13 cellular contexts compared by ENCODE assay signal in genomic region chr12:15580431-15580830, GRCh38.
DNase-seq lines count a peak whose midpoint lies in the region; ATAC-seq lines count a peak whose summit lies in the region.
"Had no signal": no experiment of that assay in that cellular context is flagged by ENCODE, and none has a peak within 500 bp of the region (broad histone marks: within the 10 kb centered on the region; RNA-seq: fewer than 3 reads in every experiment).

No MANE protein-coding gene starts in this region.

- CTCF ChIA-PET in activated naive CD4-positive, alpha-beta T cell treated with anti-CD3 and anti-CD28 coated beads, Interleukin-2, amount 10 ng/mL, durations not matched to agents 7 days and 5 days (lab: Charles Lee): interaction anchor here (1.0 to 15.5 kb wide), 2 partner anchors 9 to 50 kb away, joined by 3 to 527 read pairs; no protein-coding TSS in a partner anchor

- peak overlapping the region; percentile 69 for H3K27ac Mint-ChIP-seq in activated naive CD4-positive, alpha-beta T cell treated with anti-CD3 and anti-CD28 coated beads, Interleukin-2, amount 10 ng/mL, durations not matched to agents 7 days and 5 days
- no peak overlapping the region for H3K27ac Mint-ChIP-seq in stimulated activated naive CD8-positive, alpha-beta T cell treated with anti-CD3 and anti-CD28 coated beads, Interleukin-15, amount 100 ng/mL, for 72 hours
- H3K27ac Mint-ChIP-seq: B cell had no signal

- intact Hi-C loops in left ventricle myocardium superior (cut with micrococcal nuclease): loop anchor here (10.0 kb wide), 2 partner anchors 46 to 306 kb away; no protein-coding TSS in a partner anchor
- intact Hi-C loops in sciatic nerve (cut with DNase I): loop anchor here (10.0 kb wide), 1 partner anchor 306 kb away; no protein-coding TSS in a partner anchor

- ATAC-seq in stimulated activated naive CD8-positive, alpha-beta T cell treated with anti-CD3 and anti-CD28 coated beads, Interleukin-15, amount 100 ng/mL, for 72 hours: peak; percentile 77
- no peak for ATAC-seq in left ventricle myocardium superior
- ATAC-seq in sciatic nerve: no peak

- no peak overlapping the region for H3K4me3 Mint-ChIP-seq in activated naive CD4-positive, alpha-beta T cell treated with anti-CD3 and anti-CD28 coated beads, Interleukin-2, amount 10 ng/mL, durations not matched to agents 7 days and 5 days
- H3K4me3 Mint-ChIP-seq in stimulated activated naive CD8-positive, alpha-beta T cell treated with anti-CD3 and anti-CD28 coated beads, Interleukin-15, amount 100 ng/mL, for 72 hours: peak overlapping the region in 1 of 2 donors; percentile 48
- H3K4me3 Mint-ChIP-seq: B cell had no signal

- peak; percentile 24 for DNase-seq in stimulated activated CD4-positive, alpha-beta T cell treated with anti-CD3 and anti-CD28 coated beads, Interleukin-15, amount 100 ng/mL, for 24 hours
- DNase-seq in stimulated activated CD4-positive, alpha-beta T cell treated with anti-CD3 and anti-CD28 coated beads, Interleukin-4, amount 100 ng/mL, for 1 hour: no peak
- peak; percentile 8 for DNase-seq in NCI-H69 (lab: John Stamatoyannopoulos, UW)
- DNase-seq in activated naive CD4-positive, alpha-beta T cell treated with anti-CD3 and anti-CD28 coated beads, Interleukin-2, amount 10 ng/mL, durations not matched to agents 7 days and 5 days: peak; percentile 59
- DNase-seq in stimulated activated naive CD8-positive, alpha-beta T cell treated with anti-CD3 and anti-CD28 coated beads, Interleukin-15, amount 100 ng/mL, for 72 hours: peak in 1 of 2 donors; percentile 28
- no peak for DNase-seq in left ventricle myocardium superior
- no peak for DNase-seq in sciatic nerve (ENCODE audit: low spot score)
- no peak for DNase-seq in GF-D8 (lab: John Stamatoyannopoulos, UW)
- DNase-seq: aorta, dermis blood vessel endothelial cell, foreskin melanocyte, KBM-7 had no signal

- peaks cover 7% of the 10 kb centered on the region for H3K9me3 Mint-ChIP-seq in activated naive CD4-positive, alpha-beta T cell treated with anti-CD3 and anti-CD28 coated beads, Interleukin-2, amount 10 ng/mL, durations not matched to agents 7 days and 5 days
- H3K9me3 Mint-ChIP-seq in stimulated activated naive CD8-positive, alpha-beta T cell treated with anti-CD3 and anti-CD28 coated beads, Interleukin-15, amount 100 ng/mL, for 72 hours: peaks cover 0 to 5% of the 10 kb centered on the region in 2 donors

- peaks cover 37% of the 10 kb centered on the region for H3K4me1 Mint-ChIP-seq in activated naive CD4-positive, alpha-beta T cell treated with anti-CD3 and anti-CD28 coated beads, Interleukin-2, amount 10 ng/mL, durations not matched to agents 7 days and 5 days
- H3K4me1 Mint-ChIP-seq in stimulated activated naive CD8-positive, alpha-beta T cell treated with anti-CD3 and anti-CD28 coated beads, Interleukin-15, amount 100 ng/mL, for 72 hours: peaks cover 29% of the 10 kb centered on the region
- H3K4me1 Mint-ChIP-seq: B cell had no signal

- H3K36me3 Mint-ChIP-seq in activated naive CD4-positive, alpha-beta T cell treated with anti-CD3 and anti-CD28 coated beads, Interleukin-2, amount 10 ng/mL, durations not matched to agents 7 days and 5 days: peaks cover 74% of the 10 kb centered on the region

- H3K27me3 Mint-ChIP-seq in activated naive CD4-positive, alpha-beta T cell treated with anti-CD3 and anti-CD28 coated beads, Interleukin-2, amount 10 ng/mL, durations not matched to agents 7 days and 5 days: no peaks in the 10 kb centered on the region
- no peaks in the 10 kb centered on the region for H3K27me3 Mint-ChIP-seq in stimulated activated naive CD8-positive, alpha-beta T cell treated with anti-CD3 and anti-CD28 coated beads, Interleukin-15, amount 100 ng/mL, for 72 hours
- H3K27me3 Mint-ChIP-seq: B cell had no signal

Comparison
In these comparisons a context has a peak if more than half of its experiments do, and no peak if none do; other contexts are left out.
1. DNase-seq: peak in stimulated activated CD4-positive, alpha-beta T cell treated with anti-CD3 and anti-CD28 coated beads, Interleukin-15, amount 100 ng/mL, for 24 hours (single experiment), NCI-H69 (single experiment) and activated naive CD4-positive, alpha-beta T cell treated with anti-CD3 and anti-CD28 coated beads, Interleukin-2, amount 10 ng/mL, durations not matched to agents 7 days and 5 days (single experiment); none in stimulated activated CD4-positive, alpha-beta T cell treated with anti-CD3 and anti-CD28 coated beads, Interleukin-4, amount 100 ng/mL, for 1 hour (single experiment), left ventricle myocardium superior (single experiment), sciatic nerve (single experiment) and GF-D8 (single experiment).